Comparison of ENCODE assay signal across 8 cellular contexts in the genomic region with DNA sequence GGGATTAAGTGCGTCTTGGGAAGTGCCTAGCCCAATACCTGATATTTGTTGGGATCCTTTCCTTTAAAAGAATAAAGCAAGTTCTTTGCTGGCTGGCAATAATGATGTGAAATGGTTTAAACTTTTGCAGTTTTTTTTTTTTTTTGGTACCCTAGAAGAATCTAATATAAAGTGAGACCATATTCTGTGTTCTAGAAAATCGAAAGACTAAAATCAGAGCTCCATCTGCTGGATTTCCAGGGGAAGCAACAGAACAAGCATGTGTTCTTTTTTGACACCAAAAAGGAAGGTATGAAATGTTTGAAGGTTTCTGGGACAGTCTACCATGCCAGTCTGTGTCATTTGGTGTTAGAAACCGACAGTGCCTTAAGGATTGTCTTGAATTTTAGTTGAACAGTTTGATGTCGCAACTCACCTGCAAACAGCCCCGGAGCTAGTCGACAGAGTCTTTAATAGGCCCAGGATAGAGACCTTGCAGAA. TPM values are rescaled to one million over a fixed set of nuclear protein-coding genes. Genes with fewer than 3 reads are reported as not detected.
DNase-seq lines count a peak whose midpoint lies in the region; ATAC-seq and TF ChIP-seq lines count a peak whose summit lies in the region.

No MANE protein-coding gene starts in this region.

- TF ChIP-seq CTCF in GM12865 (IDR thresholded peaks at IDR 0.05; ENCODE audit: insufficient read depth, low read depth, low read length, missing control alignments) (peak; percentile 39), fibroblast of the aortic adventitia (IDR thresholded peaks at IDR 0.05; ENCODE audit: insufficient read depth, low read length) (peak; percentile 75), tibial artery (IDR thresholded peaks at IDR 0.05) (peak; percentile 34 to 43)

- H3K27ac ChIP-seq in tibial artery: no peak overlapping the region

- H3K27me3 ChIP-seq in tibial artery: no peaks in the 10 kb centered on the region

- H3K36me3 ChIP-seq in tibial artery: peaks cover 69 to 80% (median 72%) of the 10 kb centered on the region in 3 donors

- H3K4me1 ChIP-seq in tibial artery: peaks cover 0 to 24% (median 14%) of the 10 kb centered on the region in 4 donors

- no peak for ATAC-seq in GM19328 (IDR thresholded peaks at IDR 0.05; ENCODE audit: unreplicated experiment)

- no peaks in the 10 kb centered on the region for H3K9me3 ChIP-seq in tibial artery

- H3K4me3 ChIP-seq in GM12865 (ENCODE audit: low read depth, low read length): no peak overlapping the region
- H3K4me3 ChIP-seq in fibroblast of the aortic adventitia (ENCODE audit: low read depth, low read length): no peak overlapping the region
- H3K4me3 ChIP-seq in tibial artery: no peak overlapping the region

- intact Hi-C loops in tibial artery (cut with DNase I; ENCODE audit: low total_unique reads): no loop called here

- peak; percentile 25 for DNase-seq in A172 (ENCODE audit: low spot score)
- peak; percentile 33 for DNase-seq in GM12865 (ENCODE audit: low read depth)
- DNase-seq in RPMI7951 (ENCODE audit: low read depth): peak; percentile 56
- peak; percentile 69 for DNase-seq in fibroblast of the aortic adventitia (ENCODE audit: low read depth)
- no peak for DNase-seq in tibial artery
- no peak for DNase-seq in NCI-H748 (lab: John Stamatoyannopoulos, UW; ENCODE audit: unreplicated experiment)
- no peak for DNase-seq in activated naive CD4-positive, alpha-beta T cell treated with Interleukin-2 at 50 U/mL for 16 hours

RNA-seq across cellular contexts. Expression of a gene that starts 6.4 kb away (rescaled TPM):
- total RNA-seq in A172 (2014; rRNA removed; shearing (Covaris generic)): 69.8 and 102 TPM in 2 replicates
- total RNA-seq in RPMI7951 (2014; rRNA removed; shearing (Covaris generic)): 63.1 and 72.9 TPM in 2 replicates
- 23.1 and 68.1 TPM in 2 replicates for total RNA-seq in fibroblast of the aortic adventitia (ENCODE audit: low replicate concordance)

RNA-seq across cellular contexts. Expression of a gene that starts 13.6 kb away (rescaled TPM):
- 14.8 and 23.1 TPM in 2 replicates for total RNA-seq in A172 (2014; rRNA removed; shearing (Covaris generic))
- total RNA-seq in RPMI7951 (2014; rRNA removed; shearing (Covaris generic)): 14.3 and 23.9 TPM in 2 replicates
- 6.1 and 15.6 TPM in 2 replicates for total RNA-seq in fibroblast of the aortic adventitia (ENCODE audit: low replicate concordance)

RNA-seq across cellular contexts. Expression of a gene that starts 27.7 kb away (rescaled TPM):
- total RNA-seq in A172 (2014; rRNA removed; shearing (Covaris generic)): 0.41 TPM in 1 of 2 replicates, not detected in the other
- not detected in 2 replicates for total RNA-seq in RPMI7951 (2014; rRNA removed; shearing (Covaris generic))
- not detected in 2 replicates for total RNA-seq in fibroblast of the aortic adventitia (ENCODE audit: low replicate concordance)

RNA-seq across cellular contexts. Expression of a gene that starts 29.1 kb away (rescaled TPM):
- total RNA-seq in A172 (2014; rRNA removed; shearing (Covaris generic)): 77.4 and 117 TPM in 2 replicates
- 139 TPM in 2 replicates for total RNA-seq in RPMI7951 (2014; rRNA removed; shearing (Covaris generic))
- total RNA-seq in fibroblast of the aortic adventitia (ENCODE audit: low replicate concordance): 75.2 and 87.7 TPM in 2 replicates

Comparison
In these comparisons a context has a peak if more than half of its experiments do, and no peak if none do; other contexts are left out.
1. DNase-seq: peak in A172 (single experiment), GM12865 (single experiment), RPMI7951 (single experiment) and fibroblast of the aortic adventitia (single experiment); none in tibial artery (0 of 2), NCI-H748 (single experiment) and activated naive CD4-positive, alpha-beta T cell treated with Interleukin-2 at 50 U/mL for 16 hours (single experiment).
2. Peak in every context shown above with its lines, with median percentiles within 50 percentile points of each other: CTCF ChIP-seq.